Comparison of ENCODE assay signal across 9 cellular contexts in the genomic region with DNA sequence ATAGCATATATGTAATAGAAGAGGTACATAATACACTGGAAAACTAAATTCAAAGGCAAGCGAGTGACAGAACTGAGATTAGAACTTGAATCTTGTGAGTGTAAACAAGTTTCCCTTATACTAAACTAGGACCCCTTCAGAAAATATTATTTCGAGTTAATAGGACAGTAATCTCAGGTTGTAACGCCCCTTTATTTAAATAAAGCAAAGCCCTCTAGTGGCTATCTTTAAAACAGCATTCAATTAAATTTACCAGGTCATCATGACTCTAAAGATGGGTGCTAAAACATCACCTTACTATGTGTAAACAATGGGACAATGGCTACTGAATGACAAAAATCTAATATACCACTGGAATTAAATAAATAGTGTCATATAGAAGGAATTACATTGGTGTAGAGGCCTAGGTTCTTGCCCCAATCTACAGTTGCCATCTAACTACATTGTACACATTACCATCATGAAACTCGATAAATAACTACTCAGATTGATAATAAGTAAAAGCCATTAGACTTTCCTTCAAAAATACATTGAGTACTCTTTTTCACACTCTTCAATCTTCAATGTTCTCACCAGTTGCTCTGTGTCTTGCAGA.
A peak's percentile ranks its signal among the peaks of the same experiment; 100 is the strongest.
DNase-seq lines count a peak whose midpoint lies in the region; ATAC-seq, FAIRE-seq and TF ChIP-seq lines count a peak whose summit lies in the region.
"Had no signal": no experiment of that assay in that cellular context is flagged by ENCODE, and none has a peak within 500 bp of the region (broad histone marks: within the 10 kb centered on the region; RNA-seq: fewer than 3 reads in every experiment).

No MANE protein-coding gene starts in this region.

- no peak overlapping the region for H3K9ac ChIP-seq in astrocyte (ENCODE audit: low read length)

- H3K27ac ChIP-seq in astrocyte (ENCODE audit: low read depth, low read length): no peak overlapping the region

- H3K27ac Mint-ChIP-seq in astrocyte (ENCODE audit: unreplicated experiment) (no peak overlapping the region), nephron (peak overlapping the region in 1 of 3 experiments; percentile 23)

- DNase-seq in GM06990 (ENCODE audit: extremely low read depth, insufficient read length) (no peak), HT-29 (ENCODE audit: low spot score) (peak; percentile 52), astrocyte (ENCODE audit: low read depth) (no peak), GM19239 (ENCODE audit: insufficient read length, low spot score) (no peak), medulla oblongata (ENCODE audit: extremely low spot score) (no peak)

- no peaks in the 10 kb centered on the region for H3K79me2 ChIP-seq in astrocyte (ENCODE audit: insufficient read depth, low read length)

- no peak overlapping the region for H3K4me2 ChIP-seq in astrocyte (ENCODE audit: low read length)

- H3K9me3 ChIP-seq in astrocyte (ENCODE audit: insufficient read depth, low read depth, low read length): no peaks in the 10 kb centered on the region

- peak; percentile 49 for TF ChIP-seq CTCF in GM06990 (IDR thresholded peaks at IDR 0.05; ENCODE audit: insufficient read depth, low read length, poor library complexity, severe bottlenecking)
- peak; percentile 59 for TF ChIP-seq CTCF in astrocyte (IDR thresholded peaks at IDR 0.05; ENCODE audit: insufficient read depth, low read depth, low read length)
- TF ChIP-seq CTCF in nephron (IDR thresholded peaks at IDR 0.05; ENCODE audit: unreplicated experiment in 3 of 3): peak; percentile 38 to 48 (median 41)

- H3K4me1 Mint-ChIP-seq in astrocyte (ENCODE audit: low read depth, unreplicated experiment) (peaks cover 16% of the 10 kb centered on the region), nephron (peaks cover 19% of the 10 kb centered on the region)

- FAIRE-seq in astrocyte (lab: Jason Lieb, UNC) (no peak), GM19239 (lab: Jason Lieb, UNC) (no peak)
- FAIRE-seq: HTR-8/SVneo had no signal

- peaks cover 15% of the 10 kb centered on the region for H3K4me1 ChIP-seq in astrocyte (ENCODE audit: insufficient read depth, low read length)

- H2AFZ ChIP-seq in astrocyte (ENCODE audit: low read depth, low read length): no peak overlapping the region

- H3K36me3 Mint-ChIP-seq in astrocyte (ENCODE audit: low read depth, unreplicated experiment) (no peaks in the 10 kb centered on the region), nephron (ENCODE audit: low read depth) (no peaks in the 10 kb centered on the region)

- H3K27me3 ChIP-seq in GM06990 (replicated peaks; ENCODE audit: control insufficient read depth, insufficient read depth, low read length) (no peaks in the 10 kb centered on the region), astrocyte (ENCODE audit: insufficient read depth, low read length) (no peaks in the 10 kb centered on the region)

- ATAC-seq in HG02759 (IDR thresholded peaks at IDR 0.05; ENCODE audit: unreplicated experiment): no peak
- ATAC-seq in esophagus mucosa: no peak

- H3K9me3 Mint-ChIP-seq in astrocyte (ENCODE audit: unreplicated experiment): no peaks in the 10 kb centered on the region
- no peaks in the 10 kb centered on the region for H3K9me3 Mint-ChIP-seq in nephron

- H3K27me3 Mint-ChIP-seq in astrocyte (ENCODE audit: low read depth, unreplicated experiment) (no peaks in the 10 kb centered on the region), nephron (ENCODE audit: low read depth) (no peaks in the 10 kb centered on the region)

- no peaks in the 10 kb centered on the region for H4K20me1 ChIP-seq in astrocyte (ENCODE audit: insufficient read depth, low read length)

- H3K36me3 ChIP-seq in GM06990 (ENCODE audit: control insufficient read depth, insufficient read depth, low read length) (no peaks in the 10 kb centered on the region), astrocyte (ENCODE audit: insufficient read depth, low read length) (no peaks in the 10 kb centered on the region)

- no peak overlapping the region for H3K4me3 ChIP-seq in GM06990 (replicated peaks; ENCODE audit: low read depth, low read length)
- no peak overlapping the region for H3K4me3 ChIP-seq in astrocyte (ENCODE audit: insufficient read depth, low read depth, low read length)

- no peak overlapping the region for H3K4me3 Mint-ChIP-seq in astrocyte (ENCODE audit: unreplicated experiment)
- no peak overlapping the region for H3K4me3 Mint-ChIP-seq in nephron
